ENCODE assay signal across 2 cellular contexts in genomic region chr13:77477299-77477848, GRCh38.
TF ChIP-seq lines count a peak whose summit lies in the region.

No MANE protein-coding gene starts in this region.

TF ChIP-seq in SK-N-SH, 30 proteins besides CTCF, POLR2A, EP300 and RAD21 (continued from another document):
- TF ChIP-seq REST (IDR thresholded peaks at IDR 0.05; ENCODE audit: low read depth, low read length), result no peak
- TF ChIP-seq SIN3A (IDR thresholded peaks at IDR 0.05; ENCODE audit: borderline replicate concordance, low read depth, low read length), result no peak
- TF ChIP-seq SMC3 (IDR thresholded peaks at IDR 0.05; ENCODE audit: low read depth, low read length), result no peak
- no peak for TF ChIP-seq NFIC (IDR thresholded peaks at IDR 0.05; ENCODE audit: borderline replicate concordance)
- TF ChIP-seq ZBTB33 (IDR thresholded peaks at IDR 0.05; ENCODE audit: borderline replicate concordance, low read depth), result no peak
- no peak for TF ChIP-seq POLR2AphosphoS5 (IDR thresholded peaks at IDR 0.05; ENCODE audit: low read depth, low read length)
- TF ChIP-seq IRF3 (IDR thresholded peaks at IDR 0.05; ENCODE audit: low read depth, low read length), result no peak
- no peak for TF ChIP-seq NRF1 (IDR thresholded peaks at IDR 0.05; ENCODE audit: low read depth, low read length)
- no peak for TF ChIP-seq GABPA (IDR thresholded peaks at IDR 0.05; ENCODE audit: low read depth)
- no peak for TF ChIP-seq RCOR1 (IDR thresholded peaks at IDR 0.05; ENCODE audit: low read length)
- TF ChIP-seq CHD2 (IDR thresholded peaks at IDR 0.05; ENCODE audit: low read length, partially characterized antibody), result no peak
- no peak for TF ChIP-seq USF2 (IDR thresholded peaks at IDR 0.05; ENCODE audit: borderline replicate concordance, low read depth, low read length)

TF ChIP-seq in SK-N-SH treated with all-trans-retinoic acid at 6 μM for 48 hours, 23 proteins besides CTCF, POLR2A, EP300 and RAD21 (continued from another document):
- no peak for TF ChIP-seq CSRNP3 (CRISPR knock-in tag; IDR thresholded peaks at IDR 0.05)
- no peak for TF ChIP-seq ZNF70 (CRISPR knock-in tag; IDR thresholded peaks at IDR 0.05)
- no peak for TF ChIP-seq RARB (CRISPR knock-in tag; IDR thresholded peaks at IDR 0.05)
- no peak for TF ChIP-seq TSHZ2 (CRISPR knock-in tag; IDR thresholded peaks at IDR 0.05)
- no peak for TF ChIP-seq ZC3H10 (CRISPR knock-in tag; IDR thresholded peaks at IDR 0.05)
- no peak for TF ChIP-seq ZNF8 (CRISPR knock-in tag; IDR thresholded peaks at IDR 0.05)
- no peak for TF ChIP-seq OSR1 (CRISPR knock-in tag; IDR thresholded peaks at IDR 0.05)
- no peak for TF ChIP-seq TCF4 (CRISPR knock-in tag; IDR thresholded peaks at IDR 0.05; ENCODE audit: borderline replicate concordance)
TF ChIP-seq in SK-N-SH treated with all-trans-retinoic acid at 6 μM for 48 hours: peak in this region for 0.
